Comparison of ENCODE assay signal across 10 cellular contexts in genomic region chr6:14277405-14277930, GRCh38.
DNase-seq lines count a peak whose midpoint lies in the region; ATAC-seq lines count a peak whose summit lies in the region.
"Had no signal": no experiment of that assay in that cellular context is flagged by ENCODE, and none has a peak within 500 bp of the region (broad histone marks: within the 10 kb centered on the region; RNA-seq: fewer than 3 reads in every experiment).

No MANE protein-coding gene starts in this region.

- H3K27me3 ChIP-seq in CD4-positive, alpha-beta memory T cell (ENCODE audit: insufficient read depth, low read length): no peaks in the 10 kb centered on the region
- H3K27me3 ChIP-seq: upper lobe of left lung had no signal

- POLR2A ChIA-PET in CD4-positive, alpha-beta memory T cell (lab: Charles Lee; ENCODE audit: partially characterized antibody): interaction anchor here (0.6 to 1.2 kb wide), 4 partner anchors 9 to 971 kb away, joined by 3 read pairs; no protein-coding TSS in a partner anchor

- H3K9me3 ChIP-seq in CD4-positive, alpha-beta memory T cell (ENCODE audit: control insufficient read depth in 1 of 2, low read length in 2 of 2): no peaks in the 10 kb centered on the region
- H3K9me3 ChIP-seq: upper lobe of left lung had no signal

- peak overlapping the region; percentile 5 to 17 for H3K4me3 ChIP-seq in CD4-positive, alpha-beta memory T cell (ENCODE audit: low read length in 2 of 2)
- H3K4me3 ChIP-seq: upper lobe of left lung had no signal

- H3K4me1 ChIP-seq in CD4-positive, alpha-beta memory T cell (ENCODE audit: insufficient read depth, low read length): peaks cover 39% of the 10 kb centered on the region

- intact Hi-C loops in CD4-positive, alpha-beta memory T cell (cut with micrococcal nuclease): loop anchor here (2.0 to 5.0 kb wide), 3 partner anchors 39 to 970 kb away; partner anchors contain the start of gene JARID2

- peaks cover 31 to 52% (median 36%) of the 10 kb centered on the region in 4 donors for H3K4me1 Mint-ChIP-seq in CD4-positive, alpha-beta memory T cell
- H3K4me1 Mint-ChIP-seq in central memory CD8-positive, alpha-beta T cell: peaks cover 29% of the 10 kb centered on the region

- CTCF ChIA-PET in CD4-positive, alpha-beta memory T cell (lab: Charles Lee; ENCODE audit: partially characterized antibody): interaction anchor here (1.2 kb wide), 1 partner anchor 67 kb away, joined by 3 read pairs; no protein-coding TSS in a partner anchor

- peak overlapping the region; percentile 35 for H3K27ac ChIP-seq in CD4-positive, alpha-beta memory T cell (ENCODE audit: low read depth, low read length)

- no peaks in the 10 kb centered on the region for H3K27me3 Mint-ChIP-seq in CD4-positive, alpha-beta memory T cell
- no peaks in the 10 kb centered on the region for H3K27me3 Mint-ChIP-seq in central memory CD8-positive, alpha-beta T cell

- peaks cover 0 to 3% of the 10 kb centered on the region in 2 donors for H3K36me3 Mint-ChIP-seq in CD4-positive, alpha-beta memory T cell
- H3K36me3 Mint-ChIP-seq in central memory CD8-positive, alpha-beta T cell (ENCODE audit: insufficient read depth): peaks cover 1% of the 10 kb centered on the region

- peaks cover 0 to 13% (median 3%) of the 10 kb centered on the region in 8 donors for H3K9me3 Mint-ChIP-seq in CD4-positive, alpha-beta memory T cell
- H3K9me3 Mint-ChIP-seq in central memory CD8-positive, alpha-beta T cell: no peaks in the 10 kb centered on the region

- H3K36me3 ChIP-seq in CD4-positive, alpha-beta memory T cell (ENCODE audit: insufficient read depth, low read length): no peaks in the 10 kb centered on the region
- H3K36me3 ChIP-seq: upper lobe of left lung had no signal

- H3K27ac Mint-ChIP-seq in CD4-positive, alpha-beta memory T cell: peak overlapping the region; percentile 80 to 98 (median 88)
- peak overlapping the region; percentile 90 for H3K27ac Mint-ChIP-seq in central memory CD8-positive, alpha-beta T cell (ENCODE audit: low read depth)

- peak; percentile 35 for ATAC-seq in GM19463 (IDR thresholded peaks at IDR 0.05; ENCODE audit: unreplicated experiment)
- ATAC-seq in HG03342 (IDR thresholded peaks at IDR 0.05; ENCODE audit: unreplicated experiment): peak; percentile 34
- ATAC-seq in central memory CD8-positive, alpha-beta T cell (replicated peaks; ENCODE audit: extremely low read depth, poor library complexity, severe bottlenecking): peak; percentile 16

- peak overlapping the region; percentile 61 to 88 (median 68) for H3K4me3 Mint-ChIP-seq in CD4-positive, alpha-beta memory T cell
- H3K4me3 Mint-ChIP-seq in central memory CD8-positive, alpha-beta T cell: peak overlapping the region; percentile 62

- peak in 1 of 5 donors; percentile 26 for DNase-seq in CD4-positive, alpha-beta memory T cell
- no peak for DNase-seq in central memory CD8-positive, alpha-beta T cell (ENCODE audit: low spot score in 2 of 2)
- no peak for DNase-seq in stimulated activated CD4-positive, alpha-beta T cell treated with anti-CD3 and anti-CD28 coated beads, Interleukin-2, amount 100 ng/mL, for 24 hours
- no peak for DNase-seq in central memory CD4-positive, alpha-beta T cell
- DNase-seq in stimulated activated naive CD4-positive, alpha-beta T cell (lab: John Stamatoyannopoulos, UW): no peak
- no peak for DNase-seq in GM19240 (ENCODE audit: insufficient read length, low spot score)
- DNase-seq: Right ventricle myocardium superior, upper lobe of left lung had no signal
